1 cellular context compared by ENCODE assay signal in genomic region chr3:153284282-153284938, GRCh38.
TF ChIP-seq lines count a peak whose summit lies in the region.

No MANE protein-coding gene starts in this region.

TF ChIP-seq in K562, 482 proteins besides CTCF, POLR2A, EP300 and RAD21 (continued from another document):
- TF ChIP-seq MGA (IDR thresholded peaks at IDR 0.05) (peak; percentile 81), EWSR1 (IDR thresholded peaks at IDR 0.05; ENCODE audit: borderline replicate concordance, low read depth, partially characterized antibody) (no peak), SRSF7 (optimal IDR thresholded peaks at IDR 0.05; ENCODE audit: low read depth, low read length) (no peak), SREBF1 (IDR thresholded peaks at IDR 0.05; ENCODE audit: borderline replicate concordance, low read depth, low read length) (no peak), FOXK2 (conservative IDR thresholded peaks at IDR 0.05 in 1 of 2, IDR thresholded peaks at IDR 0.05 in 1 of 2; ENCODE audit: low read depth in 2 of 2) (peak; percentile 45 to 47; a peak in 1 of 4 replicates), NR4A1 (CRISPR knock-in tag; IDR thresholded peaks at IDR 0.05) (no peak), NR4A1 (tag; IDR thresholded peaks at IDR 0.05) (no peak), ELK3 (CRISPR knock-in tag; IDR thresholded peaks at IDR 0.05) (no peak), ZBTB43 (CRISPR knock-in tag; IDR thresholded peaks at IDR 0.05) (no peak), POLR2AphosphoS2 (IDR thresholded peaks at IDR 0.05; ENCODE audit: low read length) (no peak), CBFA2T2 (conservative IDR thresholded peaks at IDR 0.05) (no peak)
